In genomic region chr7:4693152-4693551, GRCh38 we compare ENCODE assay signal across 1 cellular context.
TF ChIP-seq lines count a peak whose summit lies in the region.

No MANE protein-coding gene starts in this region.

TF ChIP-seq in K562, 482 proteins besides CTCF, POLR2A, EP300 and RAD21 (continued from another document):
- no peak for TF ChIP-seq CEBPB (tag; IDR thresholded peaks at IDR 0.05)
- no peak for TF ChIP-seq ARID1B (IDR thresholded peaks at IDR 0.05)
- no peak for TF ChIP-seq MIER1 (IDR thresholded peaks at IDR 0.05; ENCODE audit: low read depth)
- TF ChIP-seq ZNF316 (IDR thresholded peaks at IDR 0.05): peak; percentile 71
- no peak for TF ChIP-seq PREB (CRISPR knock-in tag; IDR thresholded peaks at IDR 0.05)
- TF ChIP-seq MCM3 (IDR thresholded peaks at IDR 0.05): no peak
- TF ChIP-seq ZNF124 (CRISPR knock-in tag; IDR thresholded peaks at IDR 0.05): no peak
- TF ChIP-seq THRA (IDR thresholded peaks at IDR 0.05): no peak
- TF ChIP-seq MEIS2 (IDR thresholded peaks at IDR 0.05; ENCODE audit: partially characterized antibody): no peak
- peak; percentile 54 for TF ChIP-seq C11orf30 (IDR thresholded peaks at IDR 0.05; ENCODE audit: low read depth)
- TF ChIP-seq SOX6 (IDR thresholded peaks at IDR 0.05): no peak
- no peak for TF ChIP-seq ZNF324 (CRISPR knock-in tag; IDR thresholded peaks at IDR 0.05)
- no peak for TF ChIP-seq STAT6 (CRISPR knock-in tag; IDR thresholded peaks at IDR 0.05)
- no peak for TF ChIP-seq BHLHE40 (IDR thresholded peaks at IDR 0.05; ENCODE audit: low read length)
- no peak for TF ChIP-seq NFATC3 (IDR thresholded peaks at IDR 0.05)
- no peak for TF ChIP-seq ZKSCAN3 (CRISPR knock-in tag; IDR thresholded peaks at IDR 0.05)
- no peak for TF ChIP-seq JUNB (CRISPR knock-in tag; conservative IDR thresholded peaks at IDR 0.05)
- TF ChIP-seq ZNF253 (CRISPR knock-in tag; conservative IDR thresholded peaks at IDR 0.05): no peak
- TF ChIP-seq MAFF (IDR thresholded peaks at IDR 0.05; ENCODE audit: low read length): peak; percentile 22; the same call in 1 of the 2 replicates
- TF ChIP-seq NCOA6 (IDR thresholded peaks at IDR 0.05): no peak
- TF ChIP-seq MCM7 (IDR thresholded peaks at IDR 0.05): no peak
- peak; percentile 45; the same call in 1 of the 2 replicates for TF ChIP-seq NFE2L1 (tag; IDR thresholded peaks at IDR 0.05; ENCODE audit: borderline replicate concordance, low read depth)
- no peak for TF ChIP-seq MECOM (CRISPR knock-in tag; IDR thresholded peaks at IDR 0.05)
- no peak for TF ChIP-seq SAFB2 (IDR thresholded peaks at IDR 0.05; ENCODE audit: borderline replicate concordance, low read depth, low read length, severe bottlenecking)
- no peak for TF ChIP-seq TFAP4 (CRISPR knock-in tag; IDR thresholded peaks at IDR 0.05; ENCODE audit: borderline replicate concordance)
- TF ChIP-seq NFE2 (IDR thresholded peaks at IDR 0.05; ENCODE audit: low read depth): peak; percentile 12; the same call in 1 of the 2 replicates
- TF ChIP-seq KLF16 (IDR thresholded peaks at IDR 0.05): no peak
- TF ChIP-seq TCF7 (IDR thresholded peaks at IDR 0.05; ENCODE audit: borderline replicate concordance): no peak
- TF ChIP-seq BRF2 (IDR thresholded peaks at IDR 0.05; ENCODE audit: borderline replicate concordance, insufficient read depth, insufficient read length): no peak
- no peak for TF ChIP-seq NR0B1 (IDR thresholded peaks at IDR 0.05; ENCODE audit: partially characterized antibody)
- TF ChIP-seq PKNOX1 (IDR thresholded peaks at IDR 0.05): no peak
- TF ChIP-seq ETS2 (tag; IDR thresholded peaks at IDR 0.05; ENCODE audit: borderline replicate concordance, poor library complexity, severe bottlenecking): no peak
- no peak for TF ChIP-seq ZBTB17 (CRISPR knock-in tag; IDR thresholded peaks at IDR 0.05)
- TF ChIP-seq ZC3H11A (IDR thresholded peaks at IDR 0.05; ENCODE audit: low read depth, low read length): no peak
